ENCODE assay signal across 27 cellular contexts in genomic region chr17:2297023-2297422, GRCh38. TPM values are rescaled to one million over a fixed set of nuclear protein-coding genes. Genes with fewer than 3 reads are reported as not detected.
DNase-seq lines count a peak whose midpoint lies in the region; ATAC-seq, FAIRE-seq and TF ChIP-seq lines count a peak whose summit lies in the region.
"Had no signal": no experiment of that assay in that cellular context is flagged by ENCODE, and none has a peak within 500 bp of the region (broad histone marks: within the 10 kb centered on the region; RNA-seq: fewer than 3 reads in every experiment).

No MANE protein-coding gene starts in this region.

- H3K27ac ChIP-seq in K562 (ENCODE audit: extremely low read depth, low read depth, low read length) = no peak overlapping the region
- H3K27ac ChIP-seq: A549; BLaER1 treated with 17β-estradiol and CSF1 and Interleukin-3, amounts not matched to agents 10 nM and 100 nM had no signal

- H3K4me2 ChIP-seq in Loucy (ENCODE audit: low read depth, low read length, poor library complexity, severe bottlenecking) = peak overlapping the region; percentile 67
- H3K4me2 ChIP-seq in K562 (ENCODE audit: insufficient read depth, low read length) = no peak overlapping the region
- H3K4me2 ChIP-seq: A549; BLaER1 treated with 17β-estradiol and CSF1 and Interleukin-3, amounts not matched to agents 10 nM and 100 nM; GM23338 had no signal

- TF ChIP-seq POLR2A in K562 (conservative IDR thresholded peaks at IDR 0.05) = no peak

- no peaks in the 10 kb centered on the region for H3K27me3 Mint-ChIP-seq in activated T-cell treated with anti-CD3 and anti-CD28 coated beads, Interleukin-2, amount 50 U/mL, for 24 hours
- H3K27me3 Mint-ChIP-seq: CD4-positive, alpha-beta T cell; CD8-positive, alpha-beta memory T cell had no signal

- WGBS in K562 (ENCODE audit: insufficient coverage, low coverage, missing lambda C conversion rate) = 93% methylated on average over 5 of the region's 5 CpGs

- TF ChIP-seq CTCF in Loucy (conservative IDR thresholded peaks at IDR 0.05; ENCODE audit: low read length) = no peak
- no peak for TF ChIP-seq CTCF in K562 (IDR thresholded peaks at IDR 0.05 in 2 of 3, conservative IDR thresholded peaks at IDR 0.05 in 1 of 3; ENCODE audit: insufficient read depth in 2 of 3, low read depth in 1 of 3, low read length in 3 of 3)
- TF ChIP-seq CTCF in epithelial cell of esophagus (IDR thresholded peaks at IDR 0.05; ENCODE audit: insufficient read depth, low read depth, low read length, missing control alignments) = no peak

- H4K20me1 ChIP-seq in Loucy (ENCODE audit: insufficient read depth, low read length, poor library complexity, severe bottlenecking) (peaks cover 19% of the 10 kb centered on the region), K562 (replicated peaks; ENCODE audit: control insufficient read depth, insufficient read depth, low read length) (no peaks in the 10 kb centered on the region)

- intact Hi-C loops in K562 (cut with micrococcal nuclease) = no loop called here

- H2AFZ ChIP-seq in Loucy (ENCODE audit: low read length) (no peak overlapping the region), K562 (ENCODE audit: low read depth, low read length) (no peak overlapping the region)
- H2AFZ ChIP-seq: GM23338 had no signal

- no peaks in the 10 kb centered on the region for H3K9me3 Mint-ChIP-seq in activated T-cell treated with anti-CD3 and anti-CD28 coated beads, Interleukin-2, amount 50 U/mL, for 24 hours
- H3K9me3 Mint-ChIP-seq: CD14-positive monocyte; CD4-positive, alpha-beta T cell; CD8-positive, alpha-beta memory T cell; GM23338; H9 had no signal

- FAIRE-seq in K562 (lab: Jason Lieb, UNC) = no peak
- FAIRE-seq: A549, D721Med, GM19239 had no signal

- H3K79me2 ChIP-seq in Loucy (ENCODE audit: insufficient read depth, low read length) = peaks cover 86% of the 10 kb centered on the region
- H3K79me2 ChIP-seq in K562 (ENCODE audit: control insufficient read depth, insufficient read depth, low read length) = peaks cover 13% of the 10 kb centered on the region

- peaks cover 68% of the 10 kb centered on the region for H3K4me1 Mint-ChIP-seq in activated T-cell treated with anti-CD3 and anti-CD28 coated beads, Interleukin-2, amount 50 U/mL, for 24 hours (ENCODE audit: low read depth)

- ATAC-seq in K562 (no peak), HG02840 (IDR thresholded peaks at IDR 0.05; ENCODE audit: low FRiP score, unreplicated experiment) (no peak)
- ATAC-seq: A549, GM12878, GM23338, HCT116 had no signal

- no peak for TF ChIP-seq EP300 in K562 (IDR thresholded peaks at IDR 0.05; ENCODE audit: low read length)

- H3K9me1 ChIP-seq in K562 (ENCODE audit: control insufficient read depth, insufficient read depth, low read length) = peaks cover 2% of the 10 kb centered on the region

- H3K36me3 ChIP-seq in Loucy (ENCODE audit: insufficient read depth, low read length) (peaks cover 29% of the 10 kb centered on the region; the same call in 1 of the 2 replicates), K562 (ENCODE audit: control insufficient read depth, insufficient read depth, low read length) (peaks cover 70% of the 10 kb centered on the region)

- 0 out of 2 replicates have a peak, but pooled peaks cover 2% of the 10 kb centered on the region for H3F3A ChIP-seq in Loucy (ENCODE audit: low read depth)

- in situ Hi-C loops in K562 (cut with MboI) = no loop called here

- no peak for TF ChIP-seq RAD21 in K562 (CRISPR knock-in tag; conservative IDR thresholded peaks at IDR 0.05 in 1 of 2, IDR thresholded peaks at IDR 0.05 in 1 of 2)

- H3K4me1 ChIP-seq in Loucy (ENCODE audit: insufficient read depth, low read length, poor library complexity, severe bottlenecking) (peaks cover 45% of the 10 kb centered on the region), K562 (replicated peaks in 1 of 2; ENCODE audit: control insufficient read depth in 2 of 2, insufficient read depth in 2 of 2, low read length in 2 of 2) (peaks cover 7 to 10% of the 10 kb centered on the region in 2 experiments; a peak in 4 of 5 replicates)
- H3K4me1 ChIP-seq: BE2C had no signal

- no peak for DNase-seq in activated T-cell treated with anti-CD3 and anti-CD28 coated beads, Interleukin-2, amount 50 U/mL, for 24 hours
- DNase-seq in activated T-cell treated with anti-CD3 and anti-CD28 coated beads, Interleukin-2, amount 50 U/mL, for 1 hour = no peak
- DNase-seq in K562 (ENCODE audit: extremely low read depth in 1 of 4, low spot score in 3 of 4) = no peak
- peak; percentile 68 for DNase-seq in epithelial cell of esophagus (ENCODE audit: low read depth)
- DNase-seq in SHP77 treated with DMSO at 0.1 percent for 48 hours (lab: John Stamatoyannopoulos, UW) = no peak
- no peak for DNase-seq in UCSD-AML1 (lab: John Stamatoyannopoulos, UW; ENCODE audit: unreplicated experiment)
- DNase-seq: 8988T; ACHN; AML-193; BE2C; CD4-positive, alpha-beta T cell; CD8-positive, alpha-beta memory T cell; DMS 273 treated with DMSO at 0.1 percent for 48 hours; DMS79; EL; GDM1; H9 had no signal

- H3K4me3 Mint-ChIP-seq in activated T-cell treated with anti-CD3 and anti-CD28 coated beads, Interleukin-2, amount 50 U/mL, for 24 hours = no peak overlapping the region
- H3K4me3 Mint-ChIP-seq: CD14-positive monocyte; CD4-positive, alpha-beta T cell; GM23338; H9 had no signal

- H3K9me2 ChIP-seq in Loucy (replicated peaks; ENCODE audit: low read depth, low read length) = no peaks in the 10 kb centered on the region

- H3K9ac ChIP-seq in Loucy (ENCODE audit: low read depth, low read length, poor library complexity, severe bottlenecking) (peak overlapping the region; percentile 35), K562 (ENCODE audit: insufficient read depth in 1 of 2, low read depth in 2 of 2, low read length in 2 of 2) (no peak overlapping the region)
- H3K9ac ChIP-seq: BLaER1 treated with 17β-estradiol and CSF1 and Interleukin-3, amounts not matched to agents 10 nM and 100 nM had no signal

- no TSS peak for BruUV-seq in K562 (replicated peaks; lab: Mats Ljungman, UMichigan)

- H3K27me3 ChIP-seq in Loucy (ENCODE audit: insufficient read depth, low read length, poor library complexity, severe bottlenecking) (no peaks in the 10 kb centered on the region), K562 (ENCODE audit: control insufficient read depth in 2 of 2, insufficient read depth in 2 of 2, low read length in 2 of 2) (no peaks in the 10 kb centered on the region)
- H3K27me3 ChIP-seq: BE2C; BLaER1 treated with 17β-estradiol and CSF1 and Interleukin-3, amounts not matched to agents 10 nM and 100 nM had no signal

- POLR2A ChIA-PET in K562 (lab: Yijun Ruan, JAX) = no interaction called here

- CTCF ChIA-PET in K562 (lab: Yijun Ruan, JAX; ENCODE audit: low intra/inter-chr PET ratio) = no interaction called here

- H3K9me3 ChIP-seq in Loucy (ENCODE audit: insufficient read depth, low read depth, low read length) = no peaks in the 10 kb centered on the region
- H3K9me3 ChIP-seq in K562 (replicated peaks; ENCODE audit: control insufficient read depth, insufficient read depth, low read depth, low read length) = no peaks in the 10 kb centered on the region
- H3K9me3 ChIP-seq: A549; BE2C; BLaER1 treated with 17β-estradiol and CSF1 and Interleukin-3, amounts not matched to agents 10 nM and 100 nM had no signal

- peak overlapping the region; percentile 5 for H3K27ac Mint-ChIP-seq in activated T-cell treated with anti-CD3 and anti-CD28 coated beads, Interleukin-2, amount 50 U/mL, for 24 hours
- H3K27ac Mint-ChIP-seq: CD4-positive, alpha-beta T cell; GM23338; H9 had no signal

- peak overlapping the region; percentile 53 for H3K4me3 ChIP-seq in Loucy (ENCODE audit: low read length, poor library complexity, severe bottlenecking)
- H3K4me3 ChIP-seq in K562 = no peak overlapping the region
- H3K4me3 ChIP-seq in epithelial cell of esophagus (ENCODE audit: low read length) = no peak overlapping the region
- H3K4me3 ChIP-seq: A549; BLaER1 treated with 17β-estradiol and CSF1 and Interleukin-3, amounts not matched to agents 10 nM and 100 nM; GM12878; GM23338 had no signal

- H3K36me3 Mint-ChIP-seq in activated T-cell treated with anti-CD3 and anti-CD28 coated beads, Interleukin-2, amount 50 U/mL, for 24 hours (ENCODE audit: low read depth) = peaks cover 87% of the 10 kb centered on the region

RNA-seq across cellular contexts. Expression of gene SMG6, which starts 6.6 kb away (rescaled TPM):
- total RNA-seq in K562 (2011; cell fraction: chromatin; rRNA removed; ENCODE audit: low replicate concordance) = 39.4 and 43.0 TPM in 2 replicates
- 14.7 and 18.7 TPM in 2 replicates for total RNA-seq in K562 (2011; cell fraction: nucleolus; rRNA removed)
- 30.8 and 31.7 TPM in 2 replicates for total RNA-seq in K562 (2011; cell fraction: nucleoplasm; rRNA removed)
- 6.9 and 7.3 TPM in 2 replicates for total RNA-seq in K562 (2014; rRNA removed)
- total RNA-seq in K562 (2014; rRNA removed; fragmentation: Illumina TruSeq; extraction: Trizol) = 5.7 and 6.1 TPM in 2 replicates
- 6.0 TPM in 2 replicates for total RNA-seq in K562 (2015; rRNA removed; fragmentation: Illumina TruSeq; extraction: Trizol)
- total RNA-seq in K562 (2021) = 12.8 and 13.7 TPM in 2 replicates
- 1.7 and 3.6 TPM in 2 replicates for polyA plus RNA-seq in K562 (2011; rRNA removed)
- polyA plus RNA-seq in K562 (2011; cell fraction: cytosol; rRNA removed) = 4.2 and 6.2 TPM in 2 replicates
- polyA plus RNA-seq in K562 (2011; cell fraction: nucleus; rRNA removed) = 8.5 and 16.5 TPM in 2 replicates
- 10.2 and 21.1 TPM in 2 replicates for polyA plus RNA-seq in K562 (2012)
- 13.9 TPM in 2 replicates for polyA plus RNA-seq in K562 (2014; fragmentation: Illumina TruSeq; extraction: Trizol)
- polyA plus RNA-seq in K562 (2014; fragmentation: Nextera tagmentation; extraction: Ambion mirVana) = under 1 TPM; 0.44 to 0.45 TPM
- polyA plus RNA-seq in K562 (2014; rRNA removed) = 5.5 and 5.8 TPM in 2 replicates
- polyA minus RNA-seq in K562 (2011; rRNA and poly(A)+ RNA removed) = 4.8 and 5.1 TPM in 2 replicates
- polyA minus RNA-seq in K562 (2011; cell fraction: cytosol; rRNA and poly(A)+ RNA removed) = 10.2 and 10.9 TPM in 2 replicates
- 9.1 and 9.8 TPM in 2 replicates for polyA minus RNA-seq in K562 (2011; cell fraction: nucleus; rRNA and poly(A)+ RNA removed)

RNA-seq across cellular contexts. Expression of gene SRR, which starts 6.7 kb away (rescaled TPM):
- total RNA-seq in K562 (2011; cell fraction: chromatin; rRNA removed; ENCODE audit: low replicate concordance) = 5.3 and 10.9 TPM in 2 replicates
- 4.5 and 5.4 TPM in 2 replicates for total RNA-seq in K562 (2011; cell fraction: nucleolus; rRNA removed)
- 9.8 and 14.4 TPM in 2 replicates for total RNA-seq in K562 (2011; cell fraction: nucleoplasm; rRNA removed)
- total RNA-seq in K562 (2014; rRNA removed) (6.7 and 7.4 TPM in 2 replicates), K562 (2014; rRNA removed; fragmentation: Illumina TruSeq; extraction: Trizol) (3.7 and 5.0 TPM in 2 replicates), K562 (2015; rRNA removed; fragmentation: Illumina TruSeq; extraction: Trizol) (4.3 and 7.0 TPM in 2 replicates), K562 (2021) (8.1 and 9.9 TPM in 2 replicates)
- polyA plus RNA-seq in K562 (2011; rRNA removed) (19.4 and 19.5 TPM in 2 replicates), K562 (2014; fragmentation: Illumina TruSeq; extraction: Trizol) (6.6 and 9.5 TPM in 2 replicates), K562 (2014; fragmentation: Nextera tagmentation; extraction: Ambion mirVana) (10 to 100 TPM; 10.0 to 14.7 TPM), K562 (2014; rRNA removed) (4.9 and 7.9 TPM in 2 replicates)
- polyA plus RNA-seq in K562 (2011; cell fraction: cytosol; rRNA removed) = 5.2 and 7.3 TPM in 2 replicates
- polyA plus RNA-seq in K562 (2011; cell fraction: nucleus; rRNA removed) = 3.8 and 6.8 TPM in 2 replicates
- polyA plus RNA-seq in K562 (2012) = 7.8 and 8.1 TPM in 2 replicates
- polyA minus RNA-seq in K562 (2011; rRNA and poly(A)+ RNA removed) = 8.0 and 9.0 TPM in 2 replicates
- polyA minus RNA-seq in K562 (2011; cell fraction: cytosol; rRNA and poly(A)+ RNA removed) = 7.1 and 7.2 TPM in 2 replicates
- 2.4 and 3.7 TPM in 2 replicates for polyA minus RNA-seq in K562 (2011; cell fraction: nucleus; rRNA and poly(A)+ RNA removed)

RNA-seq across cellular contexts. Expression of gene TSR1, which starts 39.2 kb away (rescaled TPM):
- total RNA-seq in K562 (2011; cell fraction: chromatin; rRNA removed; ENCODE audit: low replicate concordance) = 56.9 and 60.1 TPM in 2 replicates
- total RNA-seq in K562 (2011; cell fraction: nucleolus; rRNA removed) = 41.0 and 43.8 TPM in 2 replicates
- total RNA-seq in K562 (2011; cell fraction: nucleoplasm; rRNA removed) = 43.1 TPM in 2 replicates
- 87.5 and 90.0 TPM in 2 replicates for total RNA-seq in K562 (2014; rRNA removed)
- total RNA-seq in K562 (2014; rRNA removed; fragmentation: Illumina TruSeq; extraction: Trizol) = 58.4 and 59.9 TPM in 2 replicates
- 55.2 and 55.5 TPM in 2 replicates for total RNA-seq in K562 (2015; rRNA removed; fragmentation: Illumina TruSeq; extraction: Trizol)
- 59.3 and 62.6 TPM in 2 replicates for total RNA-seq in K562 (2021)
- 15.6 and 16.4 TPM in 2 replicates for polyA plus RNA-seq in K562 (2011; rRNA removed)
- 11.1 and 11.6 TPM in 2 replicates for polyA plus RNA-seq in K562 (2011; cell fraction: cytosol; rRNA removed)
- 32.0 and 43.6 TPM in 2 replicates for polyA plus RNA-seq in K562 (2011; cell fraction: nucleus; rRNA removed)
- polyA plus RNA-seq in K562 (2012) = 24.8 and 48.3 TPM in 2 replicates
- polyA plus RNA-seq in K562 (2014; fragmentation: Illumina TruSeq; extraction: Trizol) = 58.1 and 60.3 TPM in 2 replicates
- 10 to 100 TPM; 16.4 to 41.1 TPM for polyA plus RNA-seq in K562 (2014; fragmentation: Nextera tagmentation; extraction: Ambion mirVana)
- polyA plus RNA-seq in K562 (2014; rRNA removed) = 35.5 and 36.8 TPM in 2 replicates
- 14.5 and 19.0 TPM in 2 replicates for polyA minus RNA-seq in K562 (2011; rRNA and poly(A)+ RNA removed)
- polyA minus RNA-seq in K562 (2011; cell fraction: cytosol; rRNA and poly(A)+ RNA removed) = 34.4 and 42.5 TPM in 2 replicates
- 42.3 and 64.4 TPM in 2 replicates for polyA minus RNA-seq in K562 (2011; cell fraction: nucleus; rRNA and poly(A)+ RNA removed)

RNA-seq across cellular contexts. Expression of gene SGSM2, which starts 40.3 kb away (rescaled TPM):
- total RNA-seq in K562 (2011; cell fraction: chromatin; rRNA removed; ENCODE audit: low replicate concordance) = 68.3 and 189 TPM in 2 replicates
- total RNA-seq in K562 (2011; cell fraction: nucleolus; rRNA removed) = 83.7 and 87.9 TPM in 2 replicates
- 62.3 and 62.5 TPM in 2 replicates for total RNA-seq in K562 (2011; cell fraction: nucleoplasm; rRNA removed)
- 14.8 and 15.9 TPM in 2 replicates for total RNA-seq in K562 (2014; rRNA removed)
- total RNA-seq in K562 (2014; rRNA removed; fragmentation: Illumina TruSeq; extraction: Trizol) = 4.9 and 9.1 TPM in 2 replicates
- 11.8 and 13.0 TPM in 2 replicates for total RNA-seq in K562 (2015; rRNA removed; fragmentation: Illumina TruSeq; extraction: Trizol)
- total RNA-seq in K562 (2021) = 15.3 and 20.2 TPM in 2 replicates
- 20.7 and 22.6 TPM in 2 replicates for polyA plus RNA-seq in K562 (2011; rRNA removed)
- polyA plus RNA-seq in K562 (2011; cell fraction: cytosol; rRNA removed) = 18.1 and 32.9 TPM in 2 replicates
- 125 and 246 TPM in 2 replicates for polyA plus RNA-seq in K562 (2011; cell fraction: nucleus; rRNA removed)
- 22.3 and 33.7 TPM in 2 replicates for polyA plus RNA-seq in K562 (2012)
- polyA plus RNA-seq in K562 (2014; fragmentation: Illumina TruSeq; extraction: Trizol) = 14.9 and 16.3 TPM in 2 replicates
- polyA plus RNA-seq in K562 (2014; fragmentation: Nextera tagmentation; extraction: Ambion mirVana) = under 1 TPM; 0.20 to 0.62 TPM
- 24.1 and 26.3 TPM in 2 replicates for polyA plus RNA-seq in K562 (2014; rRNA removed)
- 7.6 and 10.0 TPM in 2 replicates for polyA minus RNA-seq in K562 (2011; rRNA and poly(A)+ RNA removed)
- 7.5 and 8.6 TPM in 2 replicates for polyA minus RNA-seq in K562 (2011; cell fraction: cytosol; rRNA and poly(A)+ RNA removed)
- polyA minus RNA-seq in K562 (2011; cell fraction: nucleus; rRNA and poly(A)+ RNA removed) = 21.7 and 23.0 TPM in 2 replicates
